In genomic region chr14:74941676-74942097, GRCh38 we compare ENCODE assay signal across 7 cellular contexts. TPM values are rescaled to one million over a fixed set of nuclear protein-coding genes. Genes with fewer than 3 reads are reported as not detected.
DNase-seq lines count a peak whose midpoint lies in the region; ATAC-seq, FAIRE-seq and TF ChIP-seq lines count a peak whose summit lies in the region.

No MANE protein-coding gene starts in this region.

- peak overlapping the region; percentile 14 to 86 (median 77) for H3K27ac ChIP-seq in skin epidermis

- no peaks in the 10 kb centered on the region for H3K9me3 ChIP-seq in NT2/D1 (ENCODE audit: insufficient read depth, low read length)

- no peak overlapping the region for H3K4me3 ChIP-seq in NT2/D1 (ENCODE audit: insufficient read length, low read depth)
- H3K4me3 ChIP-seq in skin epidermis = no peak overlapping the region

- peak; percentile 44 for ATAC-seq in GM21360 (IDR thresholded peaks at IDR 0.05; ENCODE audit: unreplicated experiment)
- ATAC-seq in Right ventricle myocardium superior (ENCODE audit: poor library complexity) = peak; percentile 26

- intact Hi-C loops in Right ventricle myocardium superior (cut with DNase I) = loop anchor here (10.0 kb wide), 1 partner anchor 143 kb away; no protein-coding TSS in a partner anchor

- CTCF ChIA-PET in HEK293T (lab: Yijun Ruan, JAX) = interaction anchor here (1.1 to 1.3 kb wide), 3 partner anchors 8 to 147 kb away, joined by 3 to 8 read pairs (median 4); partner anchors contain the start of gene RPS6KL1

- POLR2A ChIA-PET in HEK293T (lab: Yijun Ruan, JAX) = interaction anchor here (1.0 to 1.2 kb wide), 3 partner anchors 13 to 20 kb away, joined by 4 read pairs; partner anchors contain the start of genes PGF and RPS6KL1

- H3K36me3 ChIP-seq in NT2/D1 (ENCODE audit: insufficient read depth, insufficient read length, low read length) = no peaks in the 10 kb centered on the region

- FAIRE-seq in urothelium cell line (lab: Jason Lieb, UNC) = no peak

- H3K27me3 ChIP-seq in NT2/D1 (ENCODE audit: insufficient read depth, insufficient read length) = no peaks in the 10 kb centered on the region

- peak overlapping the region; percentile 10 for H3K9ac ChIP-seq in NT2/D1 (ENCODE audit: insufficient read length, low read depth)

- H3K4me1 ChIP-seq in NT2/D1 (ENCODE audit: insufficient read depth, insufficient read length) = peaks cover 8% of the 10 kb centered on the region

- DNase-seq in NT2/D1 (ENCODE audit: low read depth, low spot score) (no peak), activated T-helper 1 cell treated with Interleukin-2 at 50 U/mL for 16 hours (ENCODE audit: low read depth) (peak; percentile 21), Right ventricle myocardium superior (peak; percentile 83), HEK293T (ENCODE audit: extremely low spot score) (no peak), urothelium cell line (ENCODE audit: low spot score) (no peak)

TF ChIP-seq in HEK293T, 16 proteins besides CTCF, POLR2A, EP300 and RAD21:
- no peak for TF ChIP-seq ZNF384 (IDR thresholded peaks at IDR 0.05)
- no peak for TF ChIP-seq FOXA1 (IDR thresholded peaks at IDR 0.05)
- no peak for TF ChIP-seq SUZ12 (IDR thresholded peaks at IDR 0.05)
- no peak for TF ChIP-seq LEF1 (IDR thresholded peaks at IDR 0.05; ENCODE audit: borderline replicate concordance)
- no peak for TF ChIP-seq FOXM1 (IDR thresholded peaks at IDR 0.05; ENCODE audit: borderline replicate concordance)
- TF ChIP-seq ELF4 (IDR thresholded peaks at IDR 0.05) = no peak
- no peak for TF ChIP-seq HDGF (IDR thresholded peaks at IDR 0.05; ENCODE audit: borderline replicate concordance)
- no peak for TF ChIP-seq NFRKB (IDR thresholded peaks at IDR 0.05)
- TF ChIP-seq SP1 (IDR thresholded peaks at IDR 0.05) = no peak
- TF ChIP-seq TARDBP (IDR thresholded peaks at IDR 0.05) = no peak
- TF ChIP-seq FOXK2 (IDR thresholded peaks at IDR 0.05) = no peak
- no peak for TF ChIP-seq L3MBTL2 (conservative IDR thresholded peaks at IDR 0.05)
- TF ChIP-seq PKNOX1 (IDR thresholded peaks at IDR 0.05) = no peak
- no peak for TF ChIP-seq CTBP1 (IDR thresholded peaks at IDR 0.05; ENCODE audit: borderline replicate concordance)

RNA-seq across cellular contexts. Expression of gene PGF, which starts 13.7 kb away (rescaled TPM):
- total RNA-seq in Right ventricle myocardium superior = 5.1 TPM

RNA-seq across cellular contexts. Expression of gene RPS6KL1, which starts 18.6 kb away (rescaled TPM):
- 16.8 TPM for total RNA-seq in Right ventricle myocardium superior

RNA-seq across cellular contexts. Expression of gene DLST, which starts 60.0 kb away (rescaled TPM):
- 205 TPM for total RNA-seq in Right ventricle myocardium superior

Comparison
In these comparisons a context has a peak if more than half of its experiments do, and no peak if none do; other contexts are left out.
1. DNase-seq: peak in activated T-helper 1 cell treated with Interleukin-2 at 50 U/mL for 16 hours (single experiment) and Right ventricle myocardium superior (single experiment); none in NT2/D1 (single experiment), HEK293T (single experiment) and urothelium cell line (single experiment).